ENCODE assay signal across 15 cellular contexts in the genomic region with DNA sequence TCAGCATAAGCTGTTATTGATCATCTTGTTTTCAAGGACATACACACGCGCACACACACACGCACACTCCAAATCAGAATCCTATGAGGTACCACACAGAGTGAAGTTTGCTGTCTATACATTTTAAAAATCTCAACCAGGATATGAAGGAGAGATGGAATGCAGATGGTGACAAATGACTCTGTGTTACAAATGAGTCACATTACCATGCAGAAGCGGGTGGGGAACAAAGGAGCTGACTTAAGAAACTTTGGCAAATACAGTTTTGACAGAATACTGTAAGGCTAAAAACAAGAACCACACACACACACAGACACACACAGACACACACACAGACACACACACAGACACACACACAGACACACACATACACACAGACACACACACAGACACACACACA.
A peak's percentile ranks its signal among the peaks of the same experiment; 100 is the strongest.
DNase-seq lines count a peak whose midpoint lies in the region; ATAC-seq and TF ChIP-seq lines count a peak whose summit lies in the region.
"Had no signal": no experiment of that assay in that cellular context is flagged by ENCODE, and none has a peak within 500 bp of the region (broad histone marks: within the 10 kb centered on the region; RNA-seq: fewer than 3 reads in every experiment).

No MANE protein-coding gene starts in this region.

- H3K36me3 Mint-ChIP-seq in central memory CD8-positive, alpha-beta T cell (ENCODE audit: insufficient read depth), result peaks cover 3% of the 10 kb centered on the region
- H3K36me3 Mint-ChIP-seq: natural killer cell had no signal

- no peak overlapping the region for H3K4me3 Mint-ChIP-seq in central memory CD8-positive, alpha-beta T cell
- H3K4me3 Mint-ChIP-seq: activated naive CD8-positive, alpha-beta T cell treated with anti-CD3 and anti-CD28 coated beads for 36 hours; CD4-positive, CD25-positive, alpha-beta regulatory T cell; natural killer cell had no signal

- H3K4me3 ChIP-seq in mucosa of descending colon, result no peak overlapping the region
- H3K4me3 ChIP-seq: sigmoid colon had no signal

- no peaks in the 10 kb centered on the region for H3K9me3 ChIP-seq in mucosa of descending colon
- H3K9me3 ChIP-seq: sigmoid colon had no signal

- DNase-seq in EH (ENCODE audit: low read depth), result peak; percentile 64
- DNase-seq in M059J (ENCODE audit: low read depth), result peak; percentile 60
- DNase-seq in central memory CD8-positive, alpha-beta T cell (ENCODE audit: low spot score in 2 of 2), result no peak
- DNase-seq in mucosa of descending colon, result no peak
- DNase-seq in mesenteric fat pad (ENCODE audit: low spot score), result no peak
- no peak for DNase-seq in NCI-H748 (lab: John Stamatoyannopoulos, UW; ENCODE audit: unreplicated experiment)
- DNase-seq: activated naive CD8-positive, alpha-beta T cell treated with anti-CD3 and anti-CD28 coated beads for 36 hours; CD4-positive, CD25-positive, alpha-beta regulatory T cell; cortex of kidney; natural killer cell; NCI-H146; NCI-H526; sigmoid colon had no signal

- no peak for ATAC-seq in central memory CD8-positive, alpha-beta T cell (replicated peaks; ENCODE audit: extremely low read depth, poor library complexity, severe bottlenecking)
- peak; percentile 9 for ATAC-seq in mucosa of descending colon
- no peak for ATAC-seq in GM18502 (IDR thresholded peaks at IDR 0.05; ENCODE audit: poor library complexity, unreplicated experiment)
- ATAC-seq in HG03342 (IDR thresholded peaks at IDR 0.05; ENCODE audit: unreplicated experiment), result no peak
- ATAC-seq: natural killer cell had no signal

- H3K27ac Mint-ChIP-seq in central memory CD8-positive, alpha-beta T cell (ENCODE audit: low read depth), result peak overlapping the region; percentile 52
- H3K27ac Mint-ChIP-seq: activated naive CD8-positive, alpha-beta T cell treated with anti-CD3 and anti-CD28 coated beads for 36 hours; natural killer cell had no signal

- no peaks in the 10 kb centered on the region for H3K27me3 Mint-ChIP-seq in central memory CD8-positive, alpha-beta T cell
- H3K27me3 Mint-ChIP-seq: activated naive CD8-positive, alpha-beta T cell treated with anti-CD3 and anti-CD28 coated beads for 36 hours; CD4-positive, CD25-positive, alpha-beta regulatory T cell had no signal

- H3K4me1 ChIP-seq in mucosa of descending colon (ENCODE audit: low read depth), result peaks cover 2% of the 10 kb centered on the region

- H3K4me1 Mint-ChIP-seq in central memory CD8-positive, alpha-beta T cell, result peaks cover 6% of the 10 kb centered on the region

- H3K9me3 Mint-ChIP-seq in central memory CD8-positive, alpha-beta T cell, result no peaks in the 10 kb centered on the region
- H3K9me3 Mint-ChIP-seq: activated naive CD8-positive, alpha-beta T cell treated with anti-CD3 and anti-CD28 coated beads for 36 hours; natural killer cell had no signal

- H3K36me3 ChIP-seq in mucosa of descending colon (ENCODE audit: low read depth), result no peaks in the 10 kb centered on the region

- intact Hi-C loops in mucosa of descending colon (cut with DNase I, micrococcal nuclease), result loop anchor here (5.0 to 10.0 kb wide), 2 partner anchors 188 to 190 kb away; no protein-coding TSS in a partner anchor

- TF ChIP-seq CTCF in mucosa of descending colon (IDR thresholded peaks at IDR 0.05), result no peak

Comparison
In these comparisons a context has a peak if more than half of its experiments do, and no peak if none do; other contexts are left out.
1. DNase-seq: peak in EH (single experiment) and M059J (single experiment); none in central memory CD8-positive, alpha-beta T cell (0 of 2), mucosa of descending colon (0 of 3), mesenteric fat pad (single experiment) and NCI-H748 (single experiment).